In the genomic region with DNA sequence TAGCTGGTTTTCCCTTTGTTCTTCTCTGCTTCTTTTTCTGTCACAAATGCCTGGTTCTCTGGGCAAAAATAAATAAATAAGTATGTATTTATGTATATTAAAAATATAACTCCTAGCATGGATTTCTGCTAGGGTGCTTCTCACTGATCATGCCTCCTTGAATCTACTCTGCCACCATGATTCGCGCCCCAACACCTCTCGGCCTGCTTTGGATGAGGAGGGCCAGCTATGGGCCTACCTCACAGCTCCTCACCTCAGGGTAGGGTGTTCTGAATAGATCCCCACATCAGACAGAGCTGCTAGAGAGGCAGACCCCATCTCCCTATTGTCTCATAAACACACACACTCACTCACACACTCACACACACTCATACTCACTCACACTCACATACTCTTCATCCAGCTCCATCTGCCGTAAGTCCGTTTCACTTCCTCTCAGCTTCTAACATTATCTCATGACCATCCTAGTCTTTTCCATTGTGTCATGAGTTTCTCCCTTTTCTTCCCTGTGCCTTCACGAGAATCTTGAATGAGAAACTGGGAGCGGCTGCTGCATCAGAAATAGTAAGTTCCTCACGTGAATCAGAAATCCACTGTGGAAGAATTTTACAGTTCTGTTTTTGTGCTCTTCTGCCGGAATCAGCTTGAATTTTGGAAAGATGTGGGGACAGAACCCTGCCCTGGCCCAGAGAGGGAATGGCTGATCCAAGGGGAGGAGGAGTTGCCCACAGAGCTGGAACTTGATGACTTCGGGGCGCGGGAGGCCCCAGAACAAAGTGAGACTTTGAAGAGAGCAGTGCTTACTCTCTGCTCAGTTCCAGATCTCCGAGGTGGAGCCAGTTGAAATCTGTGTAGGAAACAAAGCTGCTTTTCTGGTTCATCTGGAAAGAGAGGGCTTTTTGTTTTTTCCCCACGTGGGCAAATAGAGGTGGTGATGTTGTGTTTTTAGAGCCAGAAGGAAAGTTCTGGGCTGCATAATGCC, we compare ENCODE assay signal across 10 cellular contexts. TPM values are rescaled to one million over a fixed set of nuclear protein-coding genes. Genes with fewer than 3 reads are reported as not detected.
DNase-seq lines count a peak whose midpoint lies in the region; ATAC-seq, FAIRE-seq and TF ChIP-seq lines count a peak whose summit lies in the region.
"Had no signal": no experiment of that assay in that cellular context is flagged by ENCODE, and none has a peak within 500 bp of the region (broad histone marks: within the 10 kb centered on the region; RNA-seq: fewer than 3 reads in every experiment).

No MANE protein-coding gene starts in this region.

- H3K27ac ChIP-seq in PC-9 (peak overlapping the region; percentile 41), pancreas (peak overlapping the region in 2 of 4 donors; percentile 64 to 67)

- no peaks in the 10 kb centered on the region for H3K36me3 ChIP-seq in PC-9 (ENCODE audit: low read depth)
- H3K36me3 ChIP-seq in pancreas: peaks cover 0 to 3% (median 0%) of the 10 kb centered on the region in 3 donors
- H3K36me3 ChIP-seq in mucosa of descending colon (ENCODE audit: low read depth): no peaks in the 10 kb centered on the region
- H3K36me3 ChIP-seq: BE2C had no signal

- peak; percentile 11 to 57 (median 41) for ATAC-seq in pancreas
- ATAC-seq in mucosa of descending colon: no peak

- H3K9me3 ChIP-seq in PC-9 (ENCODE audit: insufficient read depth, low read depth) (no peaks in the 10 kb centered on the region), pancreas (no peaks in the 10 kb centered on the region), mucosa of descending colon (no peaks in the 10 kb centered on the region)
- H3K9me3 ChIP-seq: BE2C had no signal

- H3K4me3 ChIP-seq in PC-9 (no peak overlapping the region), pancreas (no peak overlapping the region), mucosa of descending colon (no peak overlapping the region)

- DNase-seq in Ammon's horn (ENCODE audit: low spot score) (peak; percentile 73), PC-9 (peak; percentile 9 to 48), head of caudate nucleus (peak in 41 of 42 donors; percentile 17 to 81 (median 54)), pancreas (no peak), NCI-H82 (lab: John Stamatoyannopoulos, UW) (no peak), mucosa of descending colon (no peak), germinal center (ENCODE audit: low spot score) (no peak)
- DNase-seq in activated effector memory CD4-positive, alpha-beta T cell treated with anti-CD3 and anti-CD28 coated beads, Interleukin-2, amount 50 U/mL, for 16 hours: no peak
- DNase-seq: BE2C, T1000 had no signal

- peaks cover 36% of the 10 kb centered on the region for H3F3A ChIP-seq in PC-9 (ENCODE audit: insufficient read depth, low read depth)

- TF ChIP-seq CTCF in PC-9 (conservative IDR thresholded peaks at IDR 0.05) (no peak), pancreas (IDR thresholded peaks at IDR 0.05) (no peak), mucosa of descending colon (IDR thresholded peaks at IDR 0.05) (no peak)

- FAIRE-seq in pancreas (lab: Jason Lieb, UNC): no peak

- no peaks in the 10 kb centered on the region for H4K20me1 ChIP-seq in PC-9 (ENCODE audit: insufficient read depth)

- BruUV-seq in PC-9 (replicated peaks; lab: Mats Ljungman, UMichigan): no TSS peak

- intact Hi-C loops in PC-9 (cut with micrococcal nuclease; ENCODE audit: unreplicated experiment) (no loop called here), head of caudate nucleus (cut with DNase I) (no loop called here), pancreas (cut with DNase I) (no loop called here), mucosa of descending colon (cut with DNase I, micrococcal nuclease) (no loop called here)

- peak overlapping the region; percentile 6; the same call in 1 of the 2 replicates for H3K4me2 ChIP-seq in PC-9

- 73 to 77% methylated on average over 14 of the region's 14 CpGs for WGBS in pancreas, 2 donors

- H2AFZ ChIP-seq in PC-9: no peak overlapping the region

- CTCF ChIA-PET in PC-9 (lab: Charles Lee): no interaction called here

- no peaks in the 10 kb centered on the region for H3K9me2 ChIP-seq in PC-9 (ENCODE audit: insufficient read depth)

- H3K4me1 ChIP-seq in PC-9 (replicated peaks; ENCODE audit: insufficient read depth) (peaks cover 45% of the 10 kb centered on the region), pancreas (peaks cover 6 to 23% (median 18%) of the 10 kb centered on the region in 3 donors), mucosa of descending colon (ENCODE audit: low read depth) (peaks cover 11% of the 10 kb centered on the region)
- H3K4me1 ChIP-seq: BE2C had no signal

- peaks cover 13% of the 10 kb centered on the region for H3K79me2 ChIP-seq in PC-9 (ENCODE audit: low read depth)

- POLR2A ChIA-PET in PC-9 (lab: Charles Lee; ENCODE audit: unreplicated experiment): no interaction called here

- H3K27me3 ChIP-seq in PC-9 (ENCODE audit: insufficient read depth, low read depth): no peaks in the 10 kb centered on the region
- H3K27me3 ChIP-seq in pancreas: no peaks in the 10 kb centered on the region
- H3K27me3 ChIP-seq: BE2C had no signal

RNA-seq across cellular contexts. Expression of a gene that starts 20.9 kb away (rescaled TPM):
- total RNA-seq in PC-9 (2021): 82.9 and 109 TPM in 2 replicates
- total RNA-seq in pancreas: 100 to 1,000 TPM; 338 to 762 (median 463) TPM
- 100 to 1,000 TPM; 215 to 540 TPM for polyA plus RNA-seq in pancreas
- total RNA-seq in mucosa of descending colon: 100 to 1,000 TPM; 176 to 345 (median 228) TPM

Comparison
In these comparisons a context has a peak if more than half of its experiments do, and no peak if none do; other contexts are left out.
1. DNase-seq: peak in Ammon's horn (single experiment), PC-9 (2 of 2) and head of caudate nucleus (41 of 42); none in pancreas (0 of 6), NCI-H82 (single experiment), activated effector memory CD4-positive, alpha-beta T cell treated with anti-CD3 and anti-CD28 coated beads, Interleukin-2, amount 50 U/mL, for 16 hours (single experiment), mucosa of descending colon (0 of 3) and germinal center (single experiment).